In the genomic region with DNA sequence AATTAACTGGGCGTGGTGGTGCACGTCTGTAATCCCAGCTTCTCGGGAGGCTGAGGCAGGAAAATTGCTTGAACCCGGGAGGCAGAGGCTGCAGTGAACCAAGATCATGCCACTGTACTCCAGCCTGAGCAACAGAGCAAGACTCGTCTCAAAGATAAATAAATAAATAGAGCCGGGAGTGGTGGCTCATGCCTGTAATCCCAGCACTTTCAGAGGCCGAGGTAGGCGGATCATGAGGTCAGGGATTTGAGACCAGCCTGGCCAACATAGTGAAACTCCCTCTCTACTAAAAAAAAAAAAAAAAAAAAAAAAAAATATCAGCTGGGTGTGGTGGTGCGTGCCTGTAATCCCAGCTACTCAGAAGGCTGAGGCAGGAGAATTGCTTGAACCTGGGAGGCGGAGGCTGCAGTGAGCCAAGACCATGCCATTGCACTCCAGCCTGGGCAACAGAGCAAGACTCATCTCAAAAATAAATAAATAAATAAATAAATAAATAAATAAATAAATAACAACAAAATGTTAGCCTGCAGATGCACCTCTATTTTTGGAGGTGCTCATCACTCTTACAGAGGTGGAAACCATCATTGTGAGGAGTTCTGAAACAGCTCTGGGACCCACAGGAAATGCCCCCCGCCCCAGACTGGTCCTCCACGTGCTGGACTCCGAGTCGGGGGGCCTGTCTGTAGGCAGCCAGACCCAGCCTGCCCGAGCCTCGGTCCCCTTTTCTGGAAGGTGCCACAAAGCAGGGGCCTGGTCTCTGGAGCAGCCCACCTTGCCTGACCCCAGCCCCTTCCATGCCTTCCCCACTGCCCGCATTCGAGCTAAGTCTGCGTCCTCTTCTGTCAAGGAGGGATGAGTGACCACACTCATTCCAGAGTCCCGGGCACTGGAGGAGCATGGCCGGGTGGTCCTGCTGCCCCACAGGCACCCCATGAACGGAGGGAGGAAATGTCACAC, we compare ENCODE assay signal across 1 cellular context. TPM values are rescaled to one million over a fixed set of nuclear protein-coding genes. Genes with fewer than 3 reads are reported as not detected.
"Had no signal": no experiment of that assay in that cellular context is flagged by ENCODE, and none has a peak within 500 bp of the region (broad histone marks: within the 10 kb centered on the region; RNA-seq: fewer than 3 reads in every experiment).

No MANE protein-coding gene starts in this region.

RNA-seq across cellular contexts. Expression of gene SHANK2, which starts 18.2 kb away (rescaled TPM):
- polyA plus RNA-seq: naive thymus-derived CD4-positive, alpha-beta T cell had no signal
